ENCODE assay signal across 1 cellular context in the genomic region with DNA sequence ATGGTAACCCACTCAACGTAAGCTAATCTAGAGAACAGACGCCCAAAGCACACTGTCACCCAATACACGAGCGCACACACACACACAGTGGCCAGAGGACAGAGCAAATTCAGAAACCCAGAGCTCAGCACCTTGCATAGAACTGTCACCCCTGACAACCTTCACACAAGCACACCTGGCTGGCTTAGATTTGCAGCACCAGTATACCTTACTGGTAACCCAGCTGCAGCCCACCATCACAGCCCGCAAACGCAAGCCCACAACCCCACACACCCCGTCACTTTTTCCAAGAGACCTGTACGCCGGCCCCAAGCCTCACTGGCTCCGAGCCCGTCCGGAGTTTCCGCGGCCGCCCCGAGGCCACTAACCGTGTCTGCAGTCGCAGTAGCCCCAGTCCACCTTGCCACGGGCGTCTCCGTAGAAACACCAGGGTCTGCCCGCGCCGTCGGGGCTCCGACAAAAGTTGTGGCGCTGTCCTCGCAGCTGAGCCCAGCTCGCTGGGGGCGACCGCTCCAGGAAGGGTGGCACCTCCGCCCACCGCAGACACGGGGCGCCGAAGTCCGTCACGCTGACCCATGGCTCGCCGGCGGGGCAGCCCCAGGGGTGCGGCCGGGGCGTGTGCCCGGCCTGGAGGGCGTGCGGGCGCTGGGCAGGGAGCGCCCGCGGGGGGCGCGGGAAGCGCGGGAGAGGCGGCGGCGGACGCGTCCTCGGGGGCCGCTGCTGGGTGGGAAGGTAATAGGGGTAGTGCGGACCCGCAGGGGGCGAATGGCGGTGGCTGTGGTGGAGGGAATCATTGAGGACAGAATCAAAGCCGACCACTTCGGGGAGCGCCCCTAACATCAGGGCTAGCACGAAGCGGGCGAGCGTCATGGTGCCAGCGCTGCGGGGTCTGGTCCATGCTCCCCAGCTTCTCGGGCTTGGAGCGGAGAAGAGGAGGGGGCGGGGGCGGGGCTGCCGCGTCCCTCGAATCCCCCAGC.
TF ChIP-seq lines count a peak whose summit lies in the region.

No MANE protein-coding gene starts in this region.

TF ChIP-seq in HEK293, 187 proteins besides CTCF, POLR2A, EP300 and RAD21 (continued from another document):
- TF ChIP-seq, protein P1, sequence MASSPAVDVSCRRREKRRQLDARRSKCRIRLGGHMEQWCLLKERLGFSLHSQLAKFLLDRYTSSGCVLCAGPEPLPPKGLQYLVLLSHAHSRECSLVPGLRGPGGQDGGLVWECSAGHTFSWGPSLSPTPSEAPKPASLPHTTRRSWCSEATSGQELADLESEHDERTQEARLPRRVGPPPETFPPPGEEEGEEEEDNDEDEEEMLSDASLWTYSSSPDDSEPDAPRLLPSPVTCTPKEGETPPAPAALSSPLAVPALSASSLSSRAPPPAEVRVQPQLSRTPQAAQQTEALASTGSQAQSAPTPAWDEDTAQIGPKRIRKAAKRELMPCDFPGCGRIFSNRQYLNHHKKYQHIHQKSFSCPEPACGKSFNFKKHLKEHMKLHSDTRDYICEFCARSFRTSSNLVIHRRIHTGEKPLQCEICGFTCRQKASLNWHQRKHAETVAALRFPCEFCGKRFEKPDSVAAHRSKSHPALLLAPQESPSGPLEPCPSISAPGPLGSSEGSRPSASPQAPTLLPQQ (tag by site-specific recombination; IDR thresholded peaks at IDR 0.05), result 0 out of 2 replicates have a peak, but pooled peaks have one; percentile 27
- TF ChIP-seq REST (tag by site-specific recombination; IDR thresholded peaks at IDR 0.05) (0 out of 2 replicates have a peak, but pooled peaks have one; percentile 31), ZNF2 (tag by site-specific recombination; IDR thresholded peaks at IDR 0.05) (0 out of 2 replicates have a peak, but pooled peaks have one; percentile 39), PRDM4 (tag by site-specific recombination; IDR thresholded peaks at IDR 0.05) (no peak), ZFP69B (tag by site-specific recombination; IDR thresholded peaks at IDR 0.05) (peak; percentile 67), SP7 (tag by site-specific recombination; IDR thresholded peaks at IDR 0.05) (0 out of 2 replicates have a peak, but pooled peaks have one; percentile 39), ZFHX2 (tag by site-specific recombination; conservative IDR thresholded peaks at IDR 0.05) (peak; percentile 60; the same call in 1 of the 2 replicates), ZNF777 (tag by site-specific recombination; IDR thresholded peaks at IDR 0.05; ENCODE audit: borderline replicate concordance) (peak; percentile 49; the same call in 1 of the 2 replicates), KLF9 (tag by site-specific recombination; IDR thresholded peaks at IDR 0.05; ENCODE audit: low read depth) (peak; percentile 37; the same call in 1 of the 2 replicates), ZNF561 (tag by site-specific recombination; IDR thresholded peaks at IDR 0.05; ENCODE audit: borderline replicate concordance) (no peak), ZNF501 (tag by site-specific recombination; IDR thresholded peaks at IDR 0.05) (0 out of 2 replicates have a peak, but pooled peaks have one; percentile 38), ZNF704 (tag by site-specific recombination; IDR thresholded peaks at IDR 0.05) (no peak), ZBTB8A (tag by site-specific recombination; IDR thresholded peaks at IDR 0.05) (peak; percentile 87), ZIC2 (tag by site-specific recombination; IDR thresholded peaks at IDR 0.05) (peak; percentile 51), GLIS2 (tag by site-specific recombination; IDR thresholded peaks at IDR 0.05) (peak; percentile 67; the same call in 1 of the 2 replicates), SP3 (tag by site-specific recombination; IDR thresholded peaks at IDR 0.05) (peak; percentile 21; the same call in 1 of the 2 replicates), KLF1 (tag by site-specific recombination; IDR thresholded peaks at IDR 0.05) (peak; percentile 58; the same call in 1 of the 2 replicates)
- TF ChIP-seq, protein P2, sequence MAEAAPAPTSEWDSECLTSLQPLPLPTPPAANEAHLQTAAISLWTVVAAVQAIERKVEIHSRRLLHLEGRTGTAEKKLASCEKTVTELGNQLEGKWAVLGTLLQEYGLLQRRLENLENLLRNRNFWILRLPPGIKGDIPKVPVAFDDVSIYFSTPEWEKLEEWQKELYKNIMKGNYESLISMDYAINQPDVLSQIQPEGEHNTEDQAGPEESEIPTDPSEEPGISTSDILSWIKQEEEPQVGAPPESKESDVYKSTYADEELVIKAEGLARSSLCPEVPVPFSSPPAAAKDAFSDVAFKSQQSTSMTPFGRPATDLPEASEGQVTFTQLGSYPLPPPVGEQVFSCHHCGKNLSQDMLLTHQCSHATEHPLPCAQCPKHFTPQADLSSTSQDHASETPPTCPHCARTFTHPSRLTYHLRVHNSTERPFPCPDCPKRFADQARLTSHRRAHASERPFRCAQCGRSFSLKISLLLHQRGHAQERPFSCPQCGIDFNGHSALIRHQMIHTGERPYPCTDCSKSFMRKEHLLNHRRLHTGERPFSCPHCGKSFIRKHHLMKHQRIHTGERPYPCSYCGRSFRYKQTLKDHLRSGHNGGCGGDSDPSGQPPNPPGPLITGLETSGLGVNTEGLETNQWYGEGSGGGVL (tag by site-specific recombination; IDR thresholded peaks at IDR 0.05), result peak; percentile 46
- TF ChIP-seq, protein P3, sequence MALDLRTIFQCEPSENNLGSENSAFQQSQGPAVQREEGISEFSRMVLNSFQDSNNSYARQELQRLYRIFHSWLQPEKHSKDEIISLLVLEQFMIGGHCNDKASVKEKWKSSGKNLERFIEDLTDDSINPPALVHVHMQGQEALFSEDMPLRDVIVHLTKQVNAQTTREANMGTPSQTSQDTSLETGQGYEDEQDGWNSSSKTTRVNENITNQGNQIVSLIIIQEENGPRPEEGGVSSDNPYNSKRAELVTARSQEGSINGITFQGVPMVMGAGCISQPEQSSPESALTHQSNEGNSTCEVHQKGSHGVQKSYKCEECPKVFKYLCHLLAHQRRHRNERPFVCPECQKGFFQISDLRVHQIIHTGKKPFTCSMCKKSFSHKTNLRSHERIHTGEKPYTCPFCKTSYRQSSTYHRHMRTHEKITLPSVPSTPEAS (tag by site-specific recombination; IDR thresholded peaks at IDR 0.05), result peak; percentile 65; the same call in 1 of the 2 replicates
- TF ChIP-seq, protein P4, sequence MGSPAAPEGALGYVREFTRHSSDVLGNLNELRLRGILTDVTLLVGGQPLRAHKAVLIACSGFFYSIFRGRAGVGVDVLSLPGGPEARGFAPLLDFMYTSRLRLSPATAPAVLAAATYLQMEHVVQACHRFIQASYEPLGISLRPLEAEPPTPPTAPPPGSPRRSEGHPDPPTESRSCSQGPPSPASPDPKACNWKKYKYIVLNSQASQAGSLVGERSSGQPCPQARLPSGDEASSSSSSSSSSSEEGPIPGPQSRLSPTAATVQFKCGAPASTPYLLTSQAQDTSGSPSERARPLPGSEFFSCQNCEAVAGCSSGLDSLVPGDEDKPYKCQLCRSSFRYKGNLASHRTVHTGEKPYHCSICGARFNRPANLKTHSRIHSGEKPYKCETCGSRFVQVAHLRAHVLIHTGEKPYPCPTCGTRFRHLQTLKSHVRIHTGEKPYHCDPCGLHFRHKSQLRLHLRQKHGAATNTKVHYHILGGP (tag by site-specific recombination; IDR thresholded peaks at IDR 0.05), result no peak
